In the genomic region with DNA sequence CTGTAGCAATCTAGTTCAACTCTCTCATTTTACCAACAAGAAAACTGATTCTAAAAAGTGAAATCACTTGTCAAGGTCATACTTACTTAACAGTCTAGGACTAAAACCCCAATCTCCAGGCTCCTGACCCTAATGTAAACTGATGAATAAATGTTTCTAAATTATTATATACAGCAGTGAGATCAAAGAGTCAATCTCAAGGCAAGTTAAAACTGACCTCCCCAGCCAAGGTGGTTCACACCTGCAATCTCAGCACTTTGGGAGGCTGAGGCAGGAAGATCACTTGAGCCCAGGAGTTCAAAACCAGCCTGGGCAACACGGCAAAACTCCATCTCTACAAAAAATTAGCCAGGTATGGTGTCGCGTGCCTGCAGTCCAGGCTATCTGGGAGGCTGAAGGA, we compare ENCODE assay signal across 1 cellular context.
A peak's percentile ranks its signal among the peaks of the same experiment; 100 is the strongest.
TF ChIP-seq lines count a peak whose summit lies in the region.

No MANE protein-coding gene starts in this region.

TF ChIP-seq in K562, 482 proteins besides CTCF, POLR2A, EP300 and RAD21 (continued from another document and continues in another):
- TF ChIP-seq, protein P1, sequence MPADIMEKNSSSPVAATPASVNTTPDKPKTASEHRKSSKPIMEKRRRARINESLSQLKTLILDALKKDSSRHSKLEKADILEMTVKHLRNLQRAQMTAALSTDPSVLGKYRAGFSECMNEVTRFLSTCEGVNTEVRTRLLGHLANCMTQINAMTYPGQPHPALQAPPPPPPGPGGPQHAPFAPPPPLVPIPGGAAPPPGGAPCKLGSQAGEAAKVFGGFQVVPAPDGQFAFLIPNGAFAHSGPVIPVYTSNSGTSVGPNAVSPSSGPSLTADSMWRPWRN (IDR thresholded peaks at IDR 0.05; ENCODE audit: low read depth), result no peak
- no peak for TF ChIP-seq RBM39 (optimal IDR thresholded peaks at IDR 0.05; ENCODE audit: low read depth, low read length)
- no peak for TF ChIP-seq MECOM (CRISPR knock-in tag; IDR thresholded peaks at IDR 0.05)
- TF ChIP-seq ZNF507 (tag; conservative IDR thresholded peaks at IDR 0.05), result no peak
- no peak for TF ChIP-seq KDM5B (IDR thresholded peaks at IDR 0.05; ENCODE audit: insufficient replicate concordance, low read depth, low read length)
- TF ChIP-seq ZFX (CRISPR knock-in tag; IDR thresholded peaks at IDR 0.05), result 0 out of 2 replicates have a peak, but pooled peaks have one; percentile 24
- no peak for TF ChIP-seq FOXM1 (IDR thresholded peaks at IDR 0.05; ENCODE audit: low read depth)
- TF ChIP-seq FOXM1 (CRISPR knock-in tag; IDR thresholded peaks at IDR 0.05; ENCODE audit: low read depth), result no peak
- TF ChIP-seq, protein P2, sequence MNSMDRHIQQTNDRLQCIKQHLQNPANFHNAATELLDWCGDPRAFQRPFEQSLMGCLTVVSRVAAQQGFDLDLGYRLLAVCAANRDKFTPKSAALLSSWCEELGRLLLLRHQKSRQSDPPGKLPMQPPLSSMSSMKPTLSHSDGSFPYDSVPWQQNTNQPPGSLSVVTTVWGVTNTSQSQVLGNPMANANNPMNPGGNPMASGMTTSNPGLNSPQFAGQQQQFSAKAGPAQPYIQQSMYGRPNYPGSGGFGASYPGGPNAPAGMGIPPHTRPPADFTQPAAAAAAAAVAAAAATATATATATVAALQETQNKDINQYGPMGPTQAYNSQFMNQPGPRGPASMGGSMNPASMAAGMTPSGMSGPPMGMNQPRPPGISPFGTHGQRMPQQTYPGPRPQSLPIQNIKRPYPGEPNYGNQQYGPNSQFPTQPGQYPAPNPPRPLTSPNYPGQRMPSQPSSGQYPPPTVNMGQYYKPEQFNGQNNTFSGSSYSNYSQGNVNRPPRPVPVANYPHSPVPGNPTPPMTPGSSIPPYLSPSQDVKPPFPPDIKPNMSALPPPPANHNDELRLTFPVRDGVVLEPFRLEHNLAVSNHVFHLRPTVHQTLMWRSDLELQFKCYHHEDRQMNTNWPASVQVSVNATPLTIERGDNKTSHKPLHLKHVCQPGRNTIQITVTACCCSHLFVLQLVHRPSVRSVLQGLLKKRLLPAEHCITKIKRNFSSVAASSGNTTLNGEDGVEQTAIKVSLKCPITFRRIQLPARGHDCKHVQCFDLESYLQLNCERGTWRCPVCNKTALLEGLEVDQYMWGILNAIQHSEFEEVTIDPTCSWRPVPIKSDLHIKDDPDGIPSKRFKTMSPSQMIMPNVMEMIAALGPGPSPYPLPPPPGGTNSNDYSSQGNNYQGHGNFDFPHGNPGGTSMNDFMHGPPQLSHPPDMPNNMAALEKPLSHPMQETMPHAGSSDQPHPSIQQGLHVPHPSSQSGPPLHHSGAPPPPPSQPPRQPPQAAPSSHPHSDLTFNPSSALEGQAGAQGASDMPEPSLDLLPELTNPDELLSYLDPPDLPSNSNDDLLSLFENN (IDR thresholded peaks at IDR 0.05; ENCODE audit: low read depth in 2 of 2, low read length in 2 of 2), result no peak
- TF ChIP-seq ZNF212 (CRISPR knock-in tag; IDR thresholded peaks at IDR 0.05), result no peak
- TF ChIP-seq, protein P3, sequence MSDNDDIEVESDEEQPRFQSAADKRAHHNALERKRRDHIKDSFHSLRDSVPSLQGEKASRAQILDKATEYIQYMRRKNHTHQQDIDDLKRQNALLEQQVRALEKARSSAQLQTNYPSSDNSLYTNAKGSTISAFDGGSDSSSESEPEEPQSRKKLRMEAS (CRISPR knock-in tag; IDR thresholded peaks at IDR 0.05), result no peak
- TF ChIP-seq, protein P4, sequence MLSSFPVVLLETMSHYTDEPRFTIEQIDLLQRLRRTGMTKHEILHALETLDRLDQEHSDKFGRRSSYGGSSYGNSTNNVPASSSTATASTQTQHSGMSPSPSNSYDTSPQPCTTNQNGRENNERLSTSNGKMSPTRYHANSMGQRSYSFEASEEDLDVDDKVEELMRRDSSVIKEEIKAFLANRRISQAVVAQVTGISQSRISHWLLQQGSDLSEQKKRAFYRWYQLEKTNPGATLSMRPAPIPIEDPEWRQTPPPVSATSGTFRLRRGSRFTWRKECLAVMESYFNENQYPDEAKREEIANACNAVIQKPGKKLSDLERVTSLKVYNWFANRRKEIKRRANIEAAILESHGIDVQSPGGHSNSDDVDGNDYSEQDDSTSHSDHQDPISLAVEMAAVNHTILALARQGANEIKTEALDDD (IDR thresholded peaks at IDR 0.05), result no peak
- no peak for TF ChIP-seq CXXC5 (CRISPR knock-in tag; IDR thresholded peaks at IDR 0.05)
- no peak for TF ChIP-seq MYNN (IDR thresholded peaks at IDR 0.05)
- no peak for TF ChIP-seq MYNN (CRISPR knock-in tag; IDR thresholded peaks at IDR 0.05)
- TF ChIP-seq, protein P5, sequence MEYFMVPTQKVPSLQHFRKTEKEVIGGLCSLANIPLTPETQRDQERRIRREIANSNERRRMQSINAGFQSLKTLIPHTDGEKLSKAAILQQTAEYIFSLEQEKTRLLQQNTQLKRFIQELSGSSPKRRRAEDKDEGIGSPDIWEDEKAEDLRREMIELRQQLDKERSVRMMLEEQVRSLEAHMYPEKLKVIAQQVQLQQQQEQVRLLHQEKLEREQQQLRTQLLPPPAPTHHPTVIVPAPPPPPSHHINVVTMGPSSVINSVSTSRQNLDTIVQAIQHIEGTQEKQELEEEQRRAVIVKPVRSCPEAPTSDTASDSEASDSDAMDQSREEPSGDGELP (CRISPR knock-in tag; IDR thresholded peaks at IDR 0.05; ENCODE audit: borderline replicate concordance), result no peak
- TF ChIP-seq SMAD4 (CRISPR knock-in tag; conservative IDR thresholded peaks at IDR 0.05), result peak; percentile 8; the same call in 1 of the 2 replicates
- TF ChIP-seq DMBX1 (CRISPR knock-in tag; IDR thresholded peaks at IDR 0.05; ENCODE audit: borderline replicate concordance), result peak; percentile 54; the same call in 1 of the 2 replicates
- no peak for TF ChIP-seq E2F3 (CRISPR knock-in tag; IDR thresholded peaks at IDR 0.05)
- TF ChIP-seq ZNF696 (CRISPR knock-in tag; conservative IDR thresholded peaks at IDR 0.05), result no peak
- no peak for TF ChIP-seq TAF9B (IDR thresholded peaks at IDR 0.05; ENCODE audit: partially characterized antibody)
- TF ChIP-seq, protein P6, sequence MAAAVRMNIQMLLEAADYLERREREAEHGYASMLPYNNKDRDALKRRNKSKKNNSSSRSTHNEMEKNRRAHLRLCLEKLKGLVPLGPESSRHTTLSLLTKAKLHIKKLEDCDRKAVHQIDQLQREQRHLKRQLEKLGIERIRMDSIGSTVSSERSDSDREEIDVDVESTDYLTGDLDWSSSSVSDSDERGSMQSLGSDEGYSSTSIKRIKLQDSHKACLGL (CRISPR knock-in tag; IDR thresholded peaks at IDR 0.05; ENCODE audit: borderline replicate concordance, poor library complexity, severe bottlenecking), result no peak
- TF ChIP-seq, protein P7, sequence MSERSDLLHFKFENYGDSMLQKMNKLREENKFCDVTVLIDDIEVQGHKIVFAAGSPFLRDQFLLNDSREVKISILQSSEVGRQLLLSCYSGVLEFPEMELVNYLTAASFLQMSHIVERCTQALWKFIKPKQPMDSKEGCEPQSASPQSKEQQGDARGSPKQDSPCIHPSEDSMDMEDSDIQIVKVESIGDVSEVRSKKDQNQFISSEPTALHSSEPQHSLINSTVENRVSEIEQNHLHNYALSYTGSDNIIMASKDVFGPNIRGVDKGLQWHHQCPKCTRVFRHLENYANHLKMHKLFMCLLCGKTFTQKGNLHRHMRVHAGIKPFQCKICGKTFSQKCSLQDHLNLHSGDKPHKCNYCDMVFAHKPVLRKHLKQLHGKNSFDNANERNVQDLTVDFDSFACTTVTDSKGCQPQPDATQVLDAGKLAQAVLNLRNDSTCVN (CRISPR knock-in tag; IDR thresholded peaks at IDR 0.05), result no peak
- TF ChIP-seq HEY1 (CRISPR knock-in tag; IDR thresholded peaks at IDR 0.05; ENCODE audit: borderline replicate concordance), result no peak
- TF ChIP-seq, protein P8, sequence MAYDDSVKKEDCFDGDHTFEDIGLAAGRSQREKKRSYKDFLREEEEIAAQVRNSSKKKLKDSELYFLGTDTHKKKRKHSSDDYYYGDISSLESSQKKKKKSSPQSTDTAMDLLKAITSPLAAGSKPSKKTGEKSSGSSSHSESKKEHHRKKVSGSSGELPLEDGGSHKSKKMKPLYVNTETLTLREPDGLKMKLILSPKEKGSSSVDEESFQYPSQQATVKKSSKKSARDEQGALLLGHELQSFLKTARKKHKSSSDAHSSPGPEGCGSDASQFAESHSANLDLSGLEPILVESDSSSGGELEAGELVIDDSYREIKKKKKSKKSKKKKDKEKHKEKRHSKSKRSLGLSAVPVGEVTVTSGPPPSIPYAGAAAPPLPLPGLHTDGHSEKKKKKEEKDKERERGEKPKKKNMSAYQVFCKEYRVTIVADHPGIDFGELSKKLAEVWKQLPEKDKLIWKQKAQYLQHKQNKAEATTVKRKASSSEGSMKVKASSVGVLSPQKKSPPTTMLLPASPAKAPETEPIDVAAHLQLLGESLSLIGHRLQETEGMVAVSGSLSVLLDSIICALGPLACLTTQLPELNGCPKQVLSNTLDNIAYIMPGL (CRISPR knock-in tag; IDR thresholded peaks at IDR 0.05), result no peak
- no peak for TF ChIP-seq NR4A1 (CRISPR knock-in tag; IDR thresholded peaks at IDR 0.05)
- TF ChIP-seq NR4A1 (tag; IDR thresholded peaks at IDR 0.05), result 0 out of 2 replicates have a peak, but pooled peaks have one; percentile 39
- TF ChIP-seq GABPB1 (CRISPR knock-in tag; IDR thresholded peaks at IDR 0.05), result no peak
- no peak for TF ChIP-seq FOXK2 (conservative IDR thresholded peaks at IDR 0.05 in 1 of 2, IDR thresholded peaks at IDR 0.05 in 1 of 2; ENCODE audit: low read depth in 2 of 2)
- TF ChIP-seq CSDE1 (IDR thresholded peaks at IDR 0.05), result no peak
- no peak for TF ChIP-seq ZNF354B (CRISPR knock-in tag; IDR thresholded peaks at IDR 0.05)
- no peak for TF ChIP-seq EP400 (IDR thresholded peaks at IDR 0.05)
- 0 out of 2 replicates have a peak, but pooled peaks have one; percentile 60 for TF ChIP-seq ZNF644 (tag; IDR thresholded peaks at IDR 0.05; ENCODE audit: low read depth)
- no peak for TF ChIP-seq FIP1L1 (IDR thresholded peaks at IDR 0.05; ENCODE audit: low read depth, low read length, poor library complexity, severe bottlenecking)
- TF ChIP-seq, protein P9, sequence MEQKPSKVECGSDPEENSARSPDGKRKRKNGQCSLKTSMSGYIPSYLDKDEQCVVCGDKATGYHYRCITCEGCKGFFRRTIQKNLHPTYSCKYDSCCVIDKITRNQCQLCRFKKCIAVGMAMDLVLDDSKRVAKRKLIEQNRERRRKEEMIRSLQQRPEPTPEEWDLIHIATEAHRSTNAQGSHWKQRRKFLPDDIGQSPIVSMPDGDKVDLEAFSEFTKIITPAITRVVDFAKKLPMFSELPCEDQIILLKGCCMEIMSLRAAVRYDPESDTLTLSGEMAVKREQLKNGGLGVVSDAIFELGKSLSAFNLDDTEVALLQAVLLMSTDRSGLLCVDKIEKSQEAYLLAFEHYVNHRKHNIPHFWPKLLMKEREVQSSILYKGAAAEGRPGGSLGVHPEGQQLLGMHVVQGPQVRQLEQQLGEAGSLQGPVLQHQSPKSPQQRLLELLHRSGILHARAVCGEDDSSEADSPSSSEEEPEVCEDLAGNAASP (IDR thresholded peaks at IDR 0.05), result no peak
- TF ChIP-seq, protein P10, sequence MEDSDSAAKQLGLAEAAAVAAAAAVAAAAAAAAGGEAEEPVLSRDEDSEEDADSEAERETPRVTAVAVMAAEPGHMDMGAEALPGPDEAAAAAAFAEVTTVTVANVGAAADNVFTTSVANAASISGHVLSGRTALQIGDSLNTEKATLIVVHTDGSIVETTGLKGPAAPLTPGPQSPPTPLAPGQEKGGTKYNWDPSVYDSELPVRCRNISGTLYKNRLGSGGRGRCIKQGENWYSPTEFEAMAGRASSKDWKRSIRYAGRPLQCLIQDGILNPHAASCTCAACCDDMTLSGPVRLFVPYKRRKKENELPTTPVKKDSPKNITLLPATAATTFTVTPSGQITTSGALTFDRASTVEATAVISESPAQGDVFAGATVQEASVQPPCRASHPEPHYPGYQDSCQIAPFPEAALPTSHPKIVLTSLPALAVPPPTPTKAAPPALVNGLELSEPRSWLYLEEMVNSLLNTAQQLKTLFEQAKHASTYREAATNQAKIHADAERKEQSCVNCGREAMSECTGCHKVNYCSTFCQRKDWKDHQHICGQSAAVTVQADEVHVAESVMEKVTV (CRISPR knock-in tag; IDR thresholded peaks at IDR 0.05), result no peak
- TF ChIP-seq, protein P11, sequence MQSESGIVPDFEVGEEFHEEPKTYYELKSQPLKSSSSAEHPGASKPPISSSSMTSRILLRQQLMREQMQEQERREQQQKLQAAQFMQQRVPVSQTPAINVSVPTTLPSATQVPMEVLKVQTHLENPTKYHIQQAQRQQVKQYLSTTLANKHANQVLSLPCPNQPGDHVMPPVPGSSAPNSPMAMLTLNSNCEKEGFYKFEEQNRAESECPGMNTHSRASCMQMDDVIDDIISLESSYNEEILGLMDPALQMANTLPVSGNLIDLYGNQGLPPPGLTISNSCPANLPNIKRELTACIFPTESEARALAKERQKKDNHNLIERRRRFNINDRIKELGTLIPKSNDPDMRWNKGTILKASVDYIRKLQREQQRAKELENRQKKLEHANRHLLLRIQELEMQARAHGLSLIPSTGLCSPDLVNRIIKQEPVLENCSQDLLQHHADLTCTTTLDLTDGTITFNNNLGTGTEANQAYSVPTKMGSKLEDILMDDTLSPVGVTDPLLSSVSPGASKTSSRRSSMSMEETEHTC (IDR thresholded peaks at IDR 0.05), result no peak
- TF ChIP-seq, protein P12, sequence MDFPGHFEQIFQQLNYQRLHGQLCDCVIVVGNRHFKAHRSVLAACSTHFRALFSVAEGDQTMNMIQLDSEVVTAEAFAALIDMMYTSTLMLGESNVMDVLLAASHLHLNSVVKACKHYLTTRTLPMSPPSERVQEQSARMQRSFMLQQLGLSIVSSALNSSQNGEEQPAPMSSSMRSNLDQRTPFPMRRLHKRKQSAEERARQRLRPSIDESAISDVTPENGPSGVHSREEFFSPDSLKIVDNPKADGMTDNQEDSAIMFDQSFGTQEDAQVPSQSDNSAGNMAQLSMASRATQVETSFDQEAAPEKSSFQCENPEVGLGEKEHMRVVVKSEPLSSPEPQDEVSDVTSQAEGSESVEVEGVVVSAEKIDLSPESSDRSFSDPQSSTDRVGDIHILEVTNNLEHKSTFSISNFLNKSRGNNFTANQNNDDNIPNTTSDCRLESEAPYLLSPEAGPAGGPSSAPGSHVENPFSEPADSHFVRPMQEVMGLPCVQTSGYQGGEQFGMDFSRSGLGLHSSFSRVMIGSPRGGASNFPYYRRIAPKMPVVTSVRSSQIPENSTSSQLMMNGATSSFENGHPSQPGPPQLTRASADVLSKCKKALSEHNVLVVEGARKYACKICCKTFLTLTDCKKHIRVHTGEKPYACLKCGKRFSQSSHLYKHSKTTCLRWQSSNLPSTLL (IDR thresholded peaks at IDR 0.05), result no peak
- 0 out of 2 replicates have a peak, but pooled peaks have one; percentile 45 for TF ChIP-seq HDAC8 (tag; IDR thresholded peaks at IDR 0.05)
- TF ChIP-seq ETV5 (CRISPR knock-in tag; IDR thresholded peaks at IDR 0.05; ENCODE audit: low read depth), result no peak
- no peak for TF ChIP-seq NFIX (CRISPR knock-in tag; IDR thresholded peaks at IDR 0.05; ENCODE audit: low read depth)
- TF ChIP-seq ZNF79 (CRISPR knock-in tag; IDR thresholded peaks at IDR 0.05; ENCODE audit: low read depth), result 0 out of 2 replicates have a peak, but pooled peaks have one; percentile 1
- TF ChIP-seq KAT7 (CRISPR knock-in tag; IDR thresholded peaks at IDR 0.05; ENCODE audit: borderline replicate concordance), result no peak
- no peak for TF ChIP-seq PHB2 (IDR thresholded peaks at IDR 0.05; ENCODE audit: low read depth)
- TF ChIP-seq BACH1 (tag; IDR thresholded peaks at IDR 0.05), result peak; percentile 24
- no peak for TF ChIP-seq ZNF274 (IDR thresholded peaks at IDR 0.05; ENCODE audit: borderline replicate concordance, low read depth, low read length)
- TF ChIP-seq ZNF764 (CRISPR knock-in tag; IDR thresholded peaks at IDR 0.05; ENCODE audit: low read depth), result no peak
- TF ChIP-seq, protein P13, sequence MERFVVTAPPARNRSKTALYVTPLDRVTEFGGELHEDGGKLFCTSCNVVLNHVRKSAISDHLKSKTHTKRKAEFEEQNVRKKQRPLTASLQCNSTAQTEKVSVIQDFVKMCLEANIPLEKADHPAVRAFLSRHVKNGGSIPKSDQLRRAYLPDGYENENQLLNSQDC (CRISPR knock-in tag; IDR thresholded peaks at IDR 0.05), result no peak
- TF ChIP-seq HDAC3 (IDR thresholded peaks at IDR 0.05; ENCODE audit: borderline replicate concordance, partially characterized antibody), result no peak
- no peak for TF ChIP-seq ZNF445 (CRISPR knock-in tag; IDR thresholded peaks at IDR 0.05; ENCODE audit: low read depth)
